8 cellular contexts compared by ENCODE assay signal in genomic region chr2:97993926-97994325, GRCh38. TPM values are rescaled to one million over a fixed set of nuclear protein-coding genes. Genes with fewer than 3 reads are reported as not detected.
DNase-seq lines count a peak whose midpoint lies in the region; ATAC-seq, FAIRE-seq and TF ChIP-seq lines count a peak whose summit lies in the region.

No MANE protein-coding gene starts in this region.

- peaks cover 5% of the 10 kb centered on the region; the same call in 1 of the 2 replicates for H3K9me3 ChIP-seq in OCI-LY7 (ENCODE audit: low read length)
- H3K9me3 ChIP-seq in endothelial cell of umbilical vein (replicated peaks; ENCODE audit: control insufficient read depth, insufficient read depth, low read length), result no peaks in the 10 kb centered on the region
- no peaks in the 10 kb centered on the region for H3K9me3 ChIP-seq in parathyroid adenoma (ENCODE audit: control insufficient read depth, low read length)

- peak; percentile 24 for FAIRE-seq in GM12892 (lab: Jason Lieb, UNC)
- no peak for FAIRE-seq in endothelial cell of umbilical vein (lab: Jason Lieb, UNC)

- intact Hi-C loops in OCI-LY7 (cut with micrococcal nuclease; ENCODE audit: unreplicated experiment), result loop anchor here (2.0 to 5.0 kb wide), 5 partner anchors 19 to 187 kb away; partner anchors contain the start of gene VWA3B
- intact Hi-C loops in endothelial cell of umbilical vein (cut with micrococcal nuclease), result no loop called here

- H3K9me1 ChIP-seq in endothelial cell of umbilical vein (replicated peaks; ENCODE audit: control insufficient read depth, extremely low read depth, insufficient read depth, low read length), result no peaks in the 10 kb centered on the region

- H3K79me2 ChIP-seq in OCI-LY7 (ENCODE audit: insufficient read depth, low read depth, low read length) (peaks cover 60% of the 10 kb centered on the region), endothelial cell of umbilical vein (ENCODE audit: control insufficient read depth, insufficient read depth, low read length) (peaks cover 53% of the 10 kb centered on the region), parathyroid adenoma (peaks cover 34% of the 10 kb centered on the region)

- H2AFZ ChIP-seq in OCI-LY7 (ENCODE audit: low read length) (no peak overlapping the region), endothelial cell of umbilical vein (ENCODE audit: low read depth, low read length) (no peak overlapping the region), parathyroid adenoma (no peak overlapping the region)

- no peaks in the 10 kb centered on the region for H3K9me2 ChIP-seq in OCI-LY7 (ENCODE audit: insufficient read depth, low read length)

- in situ Hi-C loops in G401 (cut with HindIII; ENCODE audit: low sequenced_read_pairs), result no loop called here

- no peaks in the 10 kb centered on the region; the same call in 1 of the 2 replicates for H3K36me3 ChIP-seq in OCI-LY7 (ENCODE audit: insufficient read depth, low read length)
- H3K36me3 ChIP-seq in endothelial cell of umbilical vein (ENCODE audit: control insufficient read depth in 2 of 2, extremely low read depth in 1 of 2, insufficient read depth in 2 of 2, low read length in 2 of 2), result no peaks in the 10 kb centered on the region
- H3K36me3 ChIP-seq in parathyroid adenoma (ENCODE audit: control insufficient read depth, insufficient read depth, low read length), result no peaks in the 10 kb centered on the region

- H4K20me1 ChIP-seq in OCI-LY7 (ENCODE audit: insufficient read depth, low read length), result peaks cover 30% of the 10 kb centered on the region; the same call in 1 of the 2 replicates
- peaks cover 8% of the 10 kb centered on the region for H4K20me1 ChIP-seq in endothelial cell of umbilical vein (replicated peaks; ENCODE audit: control insufficient read depth, extremely low read depth, insufficient read depth, low read length)

- BruUV-seq in OCI-LY7 (replicated peaks; lab: Mats Ljungman, UMichigan), result no TSS peak
- BruUV-seq in endothelial cell of umbilical vein (replicated peaks; lab: Mats Ljungman, UMichigan), result no TSS peak

- H3K4me2 ChIP-seq in OCI-LY7 (ENCODE audit: low read length) (peak overlapping the region; percentile 75), endothelial cell of umbilical vein (ENCODE audit: insufficient read depth, low read length) (peak overlapping the region; percentile 99), parathyroid adenoma (ENCODE audit: low read length) (peak overlapping the region; percentile 91)

- ATAC-seq in GM21619 (IDR thresholded peaks at IDR 0.05; ENCODE audit: unreplicated experiment) (no peak), left lobe of liver (no peak)

- no peak for TF ChIP-seq CTCF in OCI-LY7 (conservative IDR thresholded peaks at IDR 0.05; ENCODE audit: low read length)
- no peak for TF ChIP-seq CTCF in endothelial cell of umbilical vein (IDR thresholded peaks at IDR 0.05; ENCODE audit: extremely low read depth in 1 of 2, insufficient read depth in 1 of 2, low read depth in 1 of 2, low read length in 2 of 2)
- no peak for TF ChIP-seq CTCF in parathyroid adenoma (IDR thresholded peaks at IDR 0.05)

- H3K4me3 ChIP-seq in OCI-LY7 (ENCODE audit: low read depth, low read length, poor library complexity, severe bottlenecking) (peak overlapping the region; percentile 72), endothelial cell of umbilical vein (replicated peaks in 1 of 3; ENCODE audit: insufficient read depth in 1 of 3, low read depth in 1 of 3, low read length in 3 of 3) (peak overlapping the region in 1 of 3 experiments; percentile 99), parathyroid adenoma (ENCODE audit: low read depth, low read length) (peak overlapping the region; percentile 81)

- DNase-seq in GM12892 (ENCODE audit: insufficient read length) (no peak), OCI-LY7 (ENCODE audit: low spot score) (no peak), endothelial cell of umbilical vein (ENCODE audit: low read depth, low spot score) (no peak), HuH-7.5 (ENCODE audit: low spot score) (no peak), left lobe of liver (ENCODE audit: low spot score) (no peak), G401 (ENCODE audit: low spot score) (no peak)

- H3K27ac ChIP-seq in OCI-LY7 (ENCODE audit: low read depth, low read length, poor library complexity, severe bottlenecking), result peak overlapping the region; percentile 80
- no peak overlapping the region for H3K27ac ChIP-seq in endothelial cell of umbilical vein (ENCODE audit: insufficient read depth, low read depth, low read length)
- H3K27ac ChIP-seq in parathyroid adenoma, result peak overlapping the region; percentile 97

- H3K9ac ChIP-seq in endothelial cell of umbilical vein (replicated peaks; ENCODE audit: extremely low read depth, insufficient read depth, low read length), result no peak overlapping the region
- H3K9ac ChIP-seq in parathyroid adenoma, result no peak overlapping the region

- CTCF ChIA-PET in OCI-LY7 (lab: Charles Lee; ENCODE audit: unreplicated experiment), result no interaction called here
- CTCF ChIA-PET in endothelial cell of umbilical vein (lab: Charles Lee), result no interaction called here

- TF ChIP-seq POLR2A in GM12892 (IDR thresholded peaks at IDR 0.05; ENCODE audit: low read depth, low read length), result no peak
- TF ChIP-seq POLR2A in endothelial cell of umbilical vein (IDR thresholded peaks at IDR 0.05; ENCODE audit: low read depth, low read length), result no peak

- POLR2A ChIA-PET in OCI-LY7 (lab: Charles Lee), result no interaction called here
- POLR2A ChIA-PET in endothelial cell of umbilical vein (lab: Charles Lee), result no interaction called here

- dilution Hi-C loops in endothelial cell of umbilical vein (cut with MboI; ENCODE audit: extremely low pct_ligation_motif_present, low sequenced_read_pairs), result no loop called here

- H3K4me1 ChIP-seq in OCI-LY7 (ENCODE audit: insufficient read depth, low read length, poor library complexity, severe bottlenecking), result peaks cover 62% of the 10 kb centered on the region
- H3K4me1 ChIP-seq in endothelial cell of umbilical vein (ENCODE audit: control insufficient read depth, extremely low read depth, insufficient read depth, low read length), result peaks cover 17% of the 10 kb centered on the region
- H3K4me1 ChIP-seq in parathyroid adenoma, result peaks cover 13% of the 10 kb centered on the region

- H3K27me3 ChIP-seq in endothelial cell of umbilical vein (ENCODE audit: control insufficient read depth in 2 of 2, insufficient read depth in 2 of 2, low read length in 2 of 2) (no peaks in the 10 kb centered on the region), parathyroid adenoma (ENCODE audit: control insufficient read depth, insufficient read depth, low read length) (no peaks in the 10 kb centered on the region)

TF ChIP-seq in endothelial cell of umbilical vein, 7 proteins besides CTCF, POLR2A, EP300 and RAD21:
- TF ChIP-seq JUN (IDR thresholded peaks at IDR 0.05; ENCODE audit: borderline replicate concordance, insufficient read depth, insufficient read length, low read depth), result no peak
- no peak for TF ChIP-seq FOS (IDR thresholded peaks at IDR 0.05; ENCODE audit: borderline replicate concordance, insufficient read depth, low read length)
- no peak for TF ChIP-seq POLR2AphosphoS5 (IDR thresholded peaks at IDR 0.05; ENCODE audit: insufficient read depth, low read depth, low read length)
- TF ChIP-seq GATA2 (IDR thresholded peaks at IDR 0.05; ENCODE audit: insufficient read depth, insufficient read length, low read depth, low read length), result no peak
- TF ChIP-seq EZH2 (IDR thresholded peaks at IDR 0.05; ENCODE audit: borderline replicate concordance, low read depth, low read length, severe bottlenecking), result no peak
- TF ChIP-seq, protein P1, sequence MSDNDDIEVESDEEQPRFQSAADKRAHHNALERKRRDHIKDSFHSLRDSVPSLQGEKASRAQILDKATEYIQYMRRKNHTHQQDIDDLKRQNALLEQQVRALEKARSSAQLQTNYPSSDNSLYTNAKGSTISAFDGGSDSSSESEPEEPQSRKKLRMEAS (IDR thresholded peaks at IDR 0.05; ENCODE audit: insufficient read depth, insufficient read length), result no peak
- no peak for TF ChIP-seq MYC (IDR thresholded peaks at IDR 0.05; ENCODE audit: low read depth, low read length)
TF ChIP-seq in endothelial cell of umbilical vein: peak in this region for 0.

RNA-seq across cellular contexts. Expression of gene TMEM131, which starts 1.8 kb away (rescaled TPM):
- 24.6 TPM for polyA plus RNA-seq in GM12892 (2012; ENCODE audit: missing spikeins)
- 12.2 and 17.4 TPM in 2 replicates for total RNA-seq in OCI-LY7 (2014; rRNA removed; shearing (Covaris generic))
- total RNA-seq in OCI-LY7 (2022) (32.3 and 41.6 TPM in 2 replicates), endothelial cell of umbilical vein (24.1 and 28.6 TPM in 2 replicates), left lobe of liver (14.7 TPM)
- polyA plus RNA-seq in endothelial cell of umbilical vein, result 11.1 and 12.2 TPM in 2 replicates
- 7.2 and 8.4 TPM in 2 replicates for polyA plus RNA-seq in endothelial cell of umbilical vein (2011; cell fraction: cytosol; rRNA removed)
- 39.0 and 43.0 TPM in 2 replicates for polyA plus RNA-seq in endothelial cell of umbilical vein (2011; cell fraction: nucleus; rRNA removed)
- 18.5 and 22.9 TPM in 2 replicates for polyA plus RNA-seq in endothelial cell of umbilical vein (2012)
- 35.8 and 38.2 TPM in 2 replicates for polyA minus RNA-seq in endothelial cell of umbilical vein
- polyA minus RNA-seq in endothelial cell of umbilical vein (2011; cell fraction: cytosol; rRNA and poly(A)+ RNA removed), result 5.7 TPM
- 45.3 and 50.0 TPM in 2 replicates for polyA minus RNA-seq in endothelial cell of umbilical vein (2011; cell fraction: nucleus; rRNA and poly(A)+ RNA removed)
- 7.4 and 20.3 TPM in 2 replicates for total RNA-seq in G401 (2014; rRNA removed; shearing (Covaris generic))
